In the genomic region with DNA sequence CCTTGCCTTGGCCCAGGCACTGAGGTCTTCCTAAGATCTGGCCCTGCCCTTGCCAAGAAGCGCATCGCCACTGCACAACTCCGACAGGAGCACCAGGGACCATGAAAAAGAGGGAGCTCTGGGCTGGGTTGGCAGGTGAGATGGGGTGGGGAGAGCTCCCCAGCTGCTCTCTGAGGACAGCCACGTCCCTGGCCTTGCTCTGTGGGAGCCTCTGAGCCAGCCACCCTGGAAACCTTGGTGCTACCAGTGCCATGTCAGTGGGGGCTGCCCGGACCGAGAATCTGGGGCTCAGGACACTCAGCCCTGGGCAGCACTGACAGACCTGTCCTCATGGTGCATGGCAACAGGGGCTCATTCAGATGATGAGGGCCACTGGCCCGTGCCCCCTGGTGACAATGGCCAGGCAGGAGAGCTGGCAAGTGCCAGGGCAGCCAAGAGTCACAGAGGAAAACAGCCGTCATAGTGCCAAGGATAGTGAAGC, we compare ENCODE assay signal across 31 cellular contexts.
DNase-seq lines count a peak whose midpoint lies in the region; ATAC-seq and TF ChIP-seq lines count a peak whose summit lies in the region.
"Had no signal": no experiment of that assay in that cellular context is flagged by ENCODE, and none has a peak within 500 bp of the region (broad histone marks: within the 10 kb centered on the region; RNA-seq: fewer than 3 reads in every experiment).

No MANE protein-coding gene starts in this region.

- no peak for ATAC-seq in activated CD8-positive, alpha-beta memory T cell treated with anti-CD3 and anti-CD28 coated beads, Interleukin-2, amount 10 ng/mL, durations not matched to agents 7 days and 5 days
- ATAC-seq in HG02981 (IDR thresholded peaks at IDR 0.05; ENCODE audit: unreplicated experiment), result no peak
- ATAC-seq: natural killer cell treated with Interleukin-12 subunit alpha and Interleukin-12 subunit beta and Interleukin-15 and Interleukin-18, amount 100 ng/mL, for 72 hours; Panc1 had no signal

- no peaks in the 10 kb centered on the region for H3K79me2 ChIP-seq in hepatocyte
- H3K79me2 ChIP-seq: parathyroid adenoma had no signal

- no peaks in the 10 kb centered on the region for H3K9me2 ChIP-seq in hepatocyte (replicated peaks; ENCODE audit: insufficient read depth)

- H3K4me2 ChIP-seq in hepatocyte, result no peak overlapping the region

- DNase-seq in activated CD8-positive, alpha-beta memory T cell treated with anti-CD3 and anti-CD28 coated beads, Interleukin-2, amount 10 ng/mL, durations not matched to agents 7 days and 5 days, result peak; percentile 25
- DNase-seq in activated CD8-positive, alpha-beta memory T cell treated with anti-CD3 and anti-CD28 coated beads, Interleukin-2, amount 50 U/mL, for 4 hours, result no peak
- no peak for DNase-seq in hepatocyte (ENCODE audit: low spot score)
- DNase-seq in ovary, result peak in 2 of 5 donors; percentile 16 to 19
- DNase-seq in transverse colon, result no peak
- DNase-seq in NCI-H510A treated with DMSO at 0.1 percent for 48 hours (lab: John Stamatoyannopoulos, UW), result no peak
- no peak for DNase-seq in NCI-H82 (lab: John Stamatoyannopoulos, UW)
- DNase-seq: 8988T; activated CD4-positive, alpha-beta memory T cell treated with anti-CD3 and anti-CD28 coated beads, Interleukin-2, amount 10 ng/mL, durations not matched to agents 7 days and 5 days; activated CD4-positive, alpha-beta T cell treated with anti-CD3 and anti-CD28 coated beads for 1 hour; activated effector memory CD4-positive, alpha-beta T cell treated with anti-CD3 and anti-CD28 coated beads, Interleukin-2, amount 50 U/mL, for 16 hours; central memory CD4-positive, alpha-beta T cell; endodermal cell; foreskin fibroblast; GDM1; KBM-7; kidney glomerular epithelial cell; lower lobe of right lung; NCI-H1417 treated with DMSO at 0.1 percent for 48 hours; NCI-H2081; NCI-H345; right cardiac atrium; SHP77; stimulated activated CD4-positive, alpha-beta T cell treated with anti-CD3 and anti-CD28 coated beads, Interleukin-4, amount 100 ng/mL, for 24 hours had no signal

- peaks cover 40% of the 10 kb centered on the region for H3K4me1 ChIP-seq in hepatocyte (ENCODE audit: insufficient read depth)
- peaks cover 47% of the 10 kb centered on the region for H3K4me1 ChIP-seq in ovary (ENCODE audit: insufficient read depth)
- peaks cover 16 to 32% (median 28%) of the 10 kb centered on the region in 4 donors for H3K4me1 ChIP-seq in transverse colon
- H3K4me1 ChIP-seq: HAP-1 had no signal

- H3K4me3 Mint-ChIP-seq in activated CD8-positive, alpha-beta memory T cell treated with anti-CD3 and anti-CD28 coated beads, Interleukin-2, amount 10 ng/mL, durations not matched to agents 7 days and 5 days, result no peak overlapping the region
- H3K4me3 Mint-ChIP-seq: activated CD4-positive, alpha-beta memory T cell treated with anti-CD3 and anti-CD28 coated beads, Interleukin-2, amount 10 ng/mL, durations not matched to agents 7 days and 5 days; endodermal cell; natural killer cell treated with Interleukin-12 subunit alpha and Interleukin-12 subunit beta and Interleukin-15 and Interleukin-18, amount 100 ng/mL, for 72 hours had no signal

- intact Hi-C loops in ovary (cut with DNase I) (loop anchor here in 3 of 4 donors (5.0 to 10.0 kb wide), 7 partner anchors 66 to 716 kb away; no protein-coding TSS in a partner anchor), transverse colon (cut with DNase I; ENCODE audit: low total_unique reads) (loop anchor here (10.0 kb wide), 1 partner anchor 113 kb away; no protein-coding TSS in a partner anchor)

- in situ Hi-C loops in transverse colon (cut with MboI; ENCODE audit: low pct_ligation_motif_present in 1 of 4, low pct_unique_long_range_greater_than_20kb in 1 of 4, low sequenced_read_pairs in 3 of 4), result no loop called here

- H3K36me3 Mint-ChIP-seq in activated CD8-positive, alpha-beta memory T cell treated with anti-CD3 and anti-CD28 coated beads, Interleukin-2, amount 10 ng/mL, durations not matched to agents 7 days and 5 days, result no peaks in the 10 kb centered on the region
- H3K36me3 Mint-ChIP-seq: natural killer cell treated with Interleukin-12 subunit alpha and Interleukin-12 subunit beta and Interleukin-15 and Interleukin-18, amount 100 ng/mL, for 72 hours had no signal

- TF ChIP-seq EP300 in ovary (IDR thresholded peaks at IDR 0.05), result no peak
- no peak for TF ChIP-seq EP300 in transverse colon (IDR thresholded peaks at IDR 0.05; ENCODE audit: low read depth)

- H3K27ac Mint-ChIP-seq in activated CD8-positive, alpha-beta memory T cell treated with anti-CD3 and anti-CD28 coated beads, Interleukin-2, amount 10 ng/mL, durations not matched to agents 7 days and 5 days, result no peak overlapping the region
- H3K27ac Mint-ChIP-seq: activated CD4-positive, alpha-beta memory T cell treated with anti-CD3 and anti-CD28 coated beads, Interleukin-2, amount 10 ng/mL, durations not matched to agents 7 days and 5 days; CD14-positive monocyte; endodermal cell; natural killer cell treated with Interleukin-12 subunit alpha and Interleukin-12 subunit beta and Interleukin-15 and Interleukin-18, amount 100 ng/mL, for 72 hours had no signal

- no peaks in the 10 kb centered on the region for H3K9me3 Mint-ChIP-seq in activated CD8-positive, alpha-beta memory T cell treated with anti-CD3 and anti-CD28 coated beads, Interleukin-2, amount 10 ng/mL, durations not matched to agents 7 days and 5 days (ENCODE audit: low read depth)
- H3K9me3 Mint-ChIP-seq: CD14-positive monocyte; endodermal cell; natural killer cell treated with Interleukin-12 subunit alpha and Interleukin-12 subunit beta and Interleukin-15 and Interleukin-18, amount 100 ng/mL, for 72 hours had no signal

- H3K27me3 Mint-ChIP-seq in activated CD8-positive, alpha-beta memory T cell treated with anti-CD3 and anti-CD28 coated beads, Interleukin-2, amount 10 ng/mL, durations not matched to agents 7 days and 5 days, result no peaks in the 10 kb centered on the region
- H3K27me3 Mint-ChIP-seq: activated CD4-positive, alpha-beta memory T cell treated with anti-CD3 and anti-CD28 coated beads, Interleukin-2, amount 10 ng/mL, durations not matched to agents 7 days and 5 days had no signal

- H3K27me3 ChIP-seq in hepatocyte, result no peaks in the 10 kb centered on the region
- no peaks in the 10 kb centered on the region for H3K27me3 ChIP-seq in ovary
- H3K27me3 ChIP-seq in transverse colon, result no peaks in the 10 kb centered on the region
- H3K27me3 ChIP-seq: ascending aorta had no signal

- TF ChIP-seq POLR2A in ovary (IDR thresholded peaks at IDR 0.05) (no peak), transverse colon (IDR thresholded peaks at IDR 0.05) (no peak)

- no peak overlapping the region for H2AFZ ChIP-seq in hepatocyte
- H2AFZ ChIP-seq: parathyroid adenoma had no signal

- H3K36me3 ChIP-seq in hepatocyte (replicated peaks; ENCODE audit: insufficient read depth, low read depth), result no peaks in the 10 kb centered on the region
- no peaks in the 10 kb centered on the region for H3K36me3 ChIP-seq in ovary
- H3K36me3 ChIP-seq in transverse colon, result no peaks in the 10 kb centered on the region
- H3K36me3 ChIP-seq: ascending aorta, HAP-1, lower lobe of right lung had no signal

- H4K20me1 ChIP-seq in hepatocyte (ENCODE audit: insufficient read depth, poor library complexity, severe bottlenecking), result no peaks in the 10 kb centered on the region

- TF ChIP-seq CTCF in hepatocyte (IDR thresholded peaks at IDR 0.05; ENCODE audit: poor library complexity), result no peak
- no peak for TF ChIP-seq CTCF in ovary (IDR thresholded peaks at IDR 0.05)
- no peak for TF ChIP-seq CTCF in transverse colon (IDR thresholded peaks at IDR 0.05)

- H3K4me3 ChIP-seq in hepatocyte (no peak overlapping the region), ovary (no peak overlapping the region), transverse colon (no peak overlapping the region)
- H3K4me3 ChIP-seq: ascending aorta, HAP-1, lower lobe of right lung had no signal

- WGBS in hepatocyte (ENCODE audit: low lambda C conversion rate, missing lambda C conversion rate), result 92% methylated on average over 8 of the region's 8 CpGs
- 82 to 95% (median 87%) methylated on average over 8 of the region's 8 CpGs for WGBS in ovary, 3 donors
- WGBS in transverse colon (ENCODE audit: low coverage in 1 of 2), 2 donors, result 93% methylated on average over 8 of the region's 8 CpGs; no CpG with 5 or more reads in 1 of the 2 donors

- CTCF ChIA-PET in activated CD8-positive, alpha-beta memory T cell treated with anti-CD3 and anti-CD28 coated beads, Interleukin-2, amount 10 ng/mL, durations not matched to agents 7 days and 5 days (lab: Charles Lee), result no interaction called here

- H3K9me3 ChIP-seq in hepatocyte (ENCODE audit: low read depth) (no peaks in the 10 kb centered on the region), ovary (no peaks in the 10 kb centered on the region), transverse colon (no peaks in the 10 kb centered on the region)
- H3K9me3 ChIP-seq: ascending aorta, HAP-1, lower lobe of right lung had no signal

- H3K27ac ChIP-seq in hepatocyte (peak overlapping the region; percentile 65), ovary (peak overlapping the region; percentile 19 to 64), transverse colon (peak overlapping the region in 3 of 4 donors; percentile 66 to 81 (median 72))
- H3K27ac ChIP-seq: parathyroid adenoma had no signal

- H3K4me1 Mint-ChIP-seq in activated CD8-positive, alpha-beta memory T cell treated with anti-CD3 and anti-CD28 coated beads, Interleukin-2, amount 10 ng/mL, durations not matched to agents 7 days and 5 days, result peaks cover 4% of the 10 kb centered on the region
